In the genomic region with DNA sequence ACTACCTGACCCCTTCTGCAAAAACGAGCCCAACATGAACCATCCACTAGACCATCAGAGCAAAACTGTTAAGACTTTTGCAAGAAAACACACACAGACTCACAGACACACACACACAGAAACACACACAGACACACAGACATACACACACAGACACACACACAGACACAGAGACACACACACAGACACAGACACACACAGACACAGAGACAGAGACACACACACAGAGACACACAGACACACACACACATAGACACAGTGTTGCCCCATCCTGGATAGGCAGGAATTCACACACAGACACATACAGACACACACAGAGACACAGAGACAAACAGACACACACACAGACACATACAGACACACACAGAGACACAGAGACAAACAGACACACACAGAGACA, we compare ENCODE assay signal across 19 cellular contexts.
"Had no signal": no experiment of that assay in that cellular context is flagged by ENCODE, and none has a peak within 500 bp of the region (broad histone marks: within the 10 kb centered on the region; RNA-seq: fewer than 3 reads in every experiment).

No MANE protein-coding gene starts in this region.

- H3K36me3 ChIP-seq: colonic mucosa, uterus had no signal

- H3K27ac ChIP-seq: colonic mucosa, gastrocnemius medialis, psoas muscle, sigmoid colon, skin epidermis, thoracic aorta, uterus had no signal

- H3K9me3 ChIP-seq: colonic mucosa, gastrocnemius medialis, thoracic aorta, uterus had no signal

- ATAC-seq: esophagus mucosa; gastrocnemius medialis; left lobe of liver; psoas muscle; stimulated activated naive CD8-positive, alpha-beta T cell treated with anti-CD3 and anti-CD28 coated beads, Interleukin-15, amount 100 ng/mL, for 72 hours had no signal

- DNase-seq: colonic mucosa; effector CD4-positive, alpha-beta T cell; gastrocnemius medialis; islet precursor cell; mammary epithelial cell; naive thymus-derived CD4-positive, alpha-beta T cell; nephron progenitor cell; psoas muscle; retina; sigmoid colon; stimulated activated CD4-positive, alpha-beta T cell treated with anti-CD3 and anti-CD28 coated beads, Interleukin-2, amount 100 ng/mL, for 24 hours; stimulated activated CD4-positive, alpha-beta T cell treated with anti-CD3 and anti-CD28 coated beads, Interleukin-4, amount 100 ng/mL, for 4 hours; stimulated activated naive B cell treated with anti-CD40 and anti-IgM and Interleukin-4, amounts not matched to agents 10 μg/mL and 1 μg/mL and 100 μg/mL, for 72 hours; stimulated activated naive CD8-positive, alpha-beta T cell treated with anti-CD3 and anti-CD28 coated beads, Interleukin-15, amount 100 ng/mL, for 72 hours; uterus had no signal

- H3K4me3 ChIP-seq: colonic mucosa, gastrocnemius medialis, psoas muscle, sigmoid colon, skin epidermis, thoracic aorta, uterus had no signal

- H3K27me3 ChIP-seq: colonic mucosa, gastrocnemius medialis, sigmoid colon, uterus had no signal

- H3K4me1 ChIP-seq: colonic mucosa, gastrocnemius medialis, uterus had no signal
